ENCODE assay signal across 8 cellular contexts in the genomic region with DNA sequence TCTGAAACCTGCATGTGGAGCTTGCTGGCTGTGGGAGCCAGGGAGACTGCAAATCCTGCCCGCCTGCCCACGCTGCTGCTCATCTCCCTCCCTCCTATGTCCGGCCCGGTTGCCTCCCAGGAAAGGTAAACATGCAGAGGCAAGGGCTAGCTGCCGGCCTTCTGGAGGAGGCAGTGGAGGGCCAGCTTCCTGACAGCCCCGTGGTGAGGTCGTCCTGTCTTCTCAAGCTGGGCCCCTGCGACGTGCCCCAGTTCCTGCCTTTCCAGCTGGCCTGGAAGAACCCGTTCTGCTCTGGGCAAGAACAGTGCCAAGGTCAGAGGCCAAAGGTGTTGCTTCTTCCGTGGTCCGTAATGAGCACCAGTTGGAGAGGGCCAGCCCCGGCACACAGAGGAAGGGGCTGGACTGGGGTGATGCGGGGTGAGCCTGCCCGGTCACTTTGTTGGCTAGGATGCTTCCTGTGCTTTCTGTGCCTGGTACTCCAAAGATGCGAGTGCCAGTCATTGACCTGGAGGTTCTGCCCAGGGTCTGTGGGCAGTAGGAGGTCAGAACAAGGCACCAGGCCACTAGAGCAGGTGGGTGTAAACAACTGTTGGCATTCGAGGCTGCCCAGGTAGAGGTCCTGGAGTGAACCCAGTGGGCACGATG. TPM values are rescaled to one million over a fixed set of nuclear protein-coding genes. Genes with fewer than 3 reads are reported as not detected.
DNase-seq lines count a peak whose midpoint lies in the region; ATAC-seq and TF ChIP-seq lines count a peak whose summit lies in the region.
"Had no signal": no experiment of that assay in that cellular context is flagged by ENCODE, and none has a peak within 500 bp of the region (broad histone marks: within the 10 kb centered on the region; RNA-seq: fewer than 3 reads in every experiment).

No MANE protein-coding gene starts in this region.

- H3K4me3 ChIP-seq in breast epithelium (peak overlapping the region in 2 of 3 donors; percentile 35 to 54), right lobe of liver (no peak overlapping the region), suprapubic skin (peak overlapping the region; percentile 21)

- no peak overlapping the region for H3K27ac Mint-ChIP-seq in activated T-cell treated with anti-CD3 and anti-CD28 coated beads, Interleukin-2, amount 50 U/mL, for 24 hours

- DNase-seq in NCI-H146 treated with DMSO at 0.1 percent for 48 hours (lab: John Stamatoyannopoulos, UW; ENCODE audit: unreplicated experiment) (peak; percentile 27), breast epithelium (ENCODE audit: low spot score in 2 of 2) (peak in 1 of 2 donors; percentile 71), right lobe of liver (peak; percentile 64 to 78 (median 67)), suprapubic skin (ENCODE audit: low spot score in 2 of 2) (no peak), medulla oblongata (ENCODE audit: extremely low spot score) (no peak)
- DNase-seq in activated T-cell treated with anti-CD3 and anti-CD28 coated beads, Interleukin-2, amount 50 U/mL, for 24 hours, result no peak
- DNase-seq: activated T-cell treated with anti-CD3 and anti-CD28 coated beads, Interleukin-2, amount 50 U/mL, for 1 hour had no signal

- intact Hi-C loops in breast epithelium (cut with DNase I; ENCODE audit: low total_unique reads), result no loop called here
- intact Hi-C loops in right lobe of liver (cut with DNase I), result no loop called here

- no peaks in the 10 kb centered on the region for H3K36me3 ChIP-seq in breast epithelium
- peaks cover 0 to 13% (median 2%) of the 10 kb centered on the region in 4 donors for H3K36me3 ChIP-seq in right lobe of liver
- peaks cover 11% of the 10 kb centered on the region for H3K36me3 ChIP-seq in suprapubic skin

- WGBS in right lobe of liver (ENCODE audit: insufficient coverage, low coverage, low lambda C conversion rate, missing lambda C conversion rate), result 5% methylated on average over 3 of the region's 18 CpGs
- WGBS in suprapubic skin, result 20% methylated on average over 1 of the region's 18 CpGs

- H3K36me3 Mint-ChIP-seq in activated T-cell treated with anti-CD3 and anti-CD28 coated beads, Interleukin-2, amount 50 U/mL, for 24 hours (ENCODE audit: low read depth), result peaks cover 73% of the 10 kb centered on the region

- no peak for TF ChIP-seq EP300 in suprapubic skin (IDR thresholded peaks at IDR 0.05)

- no peak overlapping the region for H3K4me3 Mint-ChIP-seq in activated T-cell treated with anti-CD3 and anti-CD28 coated beads, Interleukin-2, amount 50 U/mL, for 24 hours

- peak overlapping the region; percentile 93 to 94 for H3K27ac ChIP-seq in breast epithelium
- H3K27ac ChIP-seq in right lobe of liver, result peak overlapping the region; percentile 62 to 96 (median 96)
- H3K27ac ChIP-seq in suprapubic skin, result peak overlapping the region; percentile 86

- H3K4me1 Mint-ChIP-seq in activated T-cell treated with anti-CD3 and anti-CD28 coated beads, Interleukin-2, amount 50 U/mL, for 24 hours (ENCODE audit: low read depth), result peaks cover 13% of the 10 kb centered on the region

- no peak for TF ChIP-seq POLR2A in breast epithelium (IDR thresholded peaks at IDR 0.05)
- TF ChIP-seq POLR2A in right lobe of liver (IDR thresholded peaks at IDR 0.05), result no peak
- no peak for TF ChIP-seq POLR2A in suprapubic skin (IDR thresholded peaks at IDR 0.05)

- H3K27me3 Mint-ChIP-seq in activated T-cell treated with anti-CD3 and anti-CD28 coated beads, Interleukin-2, amount 50 U/mL, for 24 hours, result no peaks in the 10 kb centered on the region

- no peaks in the 10 kb centered on the region for H3K9me3 Mint-ChIP-seq in activated T-cell treated with anti-CD3 and anti-CD28 coated beads, Interleukin-2, amount 50 U/mL, for 24 hours

- H3K4me1 ChIP-seq in breast epithelium (peaks cover 8 to 53% of the 10 kb centered on the region in 2 donors), right lobe of liver (peaks cover 3 to 51% (median 24%) of the 10 kb centered on the region in 4 donors), suprapubic skin (peaks cover 63% of the 10 kb centered on the region)

- ATAC-seq in right lobe of liver (peak; percentile 40 to 47 (median 43)), GM21360 (IDR thresholded peaks at IDR 0.05; ENCODE audit: unreplicated experiment) (no peak)

- no peaks in the 10 kb centered on the region for H3K9me3 ChIP-seq in breast epithelium
- no peaks in the 10 kb centered on the region for H3K9me3 ChIP-seq in right lobe of liver
- no peaks in the 10 kb centered on the region for H3K9me3 ChIP-seq in suprapubic skin

- H3K27me3 ChIP-seq in breast epithelium (no peaks in the 10 kb centered on the region), right lobe of liver (no peaks in the 10 kb centered on the region), suprapubic skin (no peaks in the 10 kb centered on the region)

- TF ChIP-seq CTCF in breast epithelium (IDR thresholded peaks at IDR 0.05), result peak in 2 of 3 donors; percentile 6 to 22
- no peak for TF ChIP-seq CTCF in right lobe of liver (IDR thresholded peaks at IDR 0.05)
- TF ChIP-seq CTCF in suprapubic skin (IDR thresholded peaks at IDR 0.05), result no peak

RNA-seq across cellular contexts. Expression of a gene that starts 25.3 kb away (rescaled TPM):
- total RNA-seq in breast epithelium (10 to 100 TPM; 46.9 to 71.7 (median 59.5) TPM), right lobe of liver (10 to 100 TPM; 18.0 to 34.6 (median 28.3) TPM), suprapubic skin (10 to 100 TPM; 15.5 to 74.1 (median 35.6) TPM)

Comparison
In these comparisons a context has a peak if more than half of its experiments do, and no peak if none do; other contexts are left out.
1. DNase-seq: peak in NCI-H146 treated with DMSO at 0.1 percent for 48 hours (single experiment) and right lobe of liver (3 of 3); none in suprapubic skin (0 of 2), activated T-cell treated with anti-CD3 and anti-CD28 coated beads, Interleukin-2, amount 50 U/mL, for 24 hours (single experiment) and medulla oblongata (single experiment).
2. H3K4me3 ChIP-seq: peak in breast epithelium (2 of 3) and suprapubic skin (single experiment); none in right lobe of liver (0 of 3).
3. CTCF ChIP-seq: peak in breast epithelium (2 of 3); none in right lobe of liver (0 of 4) and suprapubic skin (0 of 2).
4. Peak in every context shown above with its lines, with median percentiles within 50 percentile points of each other: H3K27ac ChIP-seq.